ENCODE assay signal across 1 cellular context in the genomic region with DNA sequence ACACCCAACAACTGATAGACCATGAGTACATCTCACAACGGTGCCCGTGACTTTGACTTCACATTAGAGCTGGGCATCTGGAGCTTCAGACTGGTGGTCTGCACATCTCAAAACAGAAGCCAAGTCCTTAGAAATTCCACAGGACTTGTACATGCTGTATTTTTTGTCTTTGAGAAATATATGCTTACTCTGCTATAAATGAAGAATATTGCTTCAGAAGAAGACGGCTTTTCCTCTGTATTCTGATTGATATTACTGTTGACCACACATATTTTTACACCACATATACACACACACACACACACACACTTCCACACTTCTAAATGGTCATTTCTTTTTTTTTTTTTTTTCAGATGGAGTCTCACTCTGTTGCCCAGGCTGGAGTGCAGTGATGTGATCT.
TF ChIP-seq lines count a peak whose summit lies in the region.

No MANE protein-coding gene starts in this region.

TF ChIP-seq in K562, 482 proteins besides CTCF, POLR2A, EP300 and RAD21 (continued from another document):
- TF ChIP-seq, protein P1, sequence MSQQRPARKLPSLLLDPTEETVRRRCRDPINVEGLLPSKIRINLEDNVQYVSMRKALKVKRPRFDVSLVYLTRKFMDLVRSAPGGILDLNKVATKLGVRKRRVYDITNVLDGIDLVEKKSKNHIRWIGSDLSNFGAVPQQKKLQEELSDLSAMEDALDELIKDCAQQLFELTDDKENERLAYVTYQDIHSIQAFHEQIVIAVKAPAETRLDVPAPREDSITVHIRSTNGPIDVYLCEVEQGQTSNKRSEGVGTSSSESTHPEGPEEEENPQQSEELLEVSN (IDR thresholded peaks at IDR 0.05; ENCODE audit: borderline replicate concordance in 1 of 2, extremely low read depth in 1 of 2, insufficient read depth in 1 of 2, insufficient read length in 1 of 2, low read depth in 1 of 2, low read length in 1 of 2, poor library complexity in 1 of 2, severe bottlenecking in 1 of 2) = no peak
- TF ChIP-seq MCM3 (IDR thresholded peaks at IDR 0.05) = no peak
